ENCODE assay signal across 21 cellular contexts in genomic region chr2:130353291-130354134, GRCh38. TPM values are rescaled to one million over a fixed set of nuclear protein-coding genes. Genes with fewer than 3 reads are reported as not detected.
DNase-seq lines count a peak whose midpoint lies in the region; ATAC-seq and TF ChIP-seq lines count a peak whose summit lies in the region.
"Had no signal": no experiment of that assay in that cellular context is flagged by ENCODE, and none has a peak within 500 bp of the region (broad histone marks: within the 10 kb centered on the region; RNA-seq: fewer than 3 reads in every experiment).

No MANE protein-coding gene starts in this region.

- peaks cover 0 to 1% (median 0%) of the 10 kb centered on the region in 3 donors for H3K36me3 ChIP-seq in Peyer's patch

- H3K4me3 Mint-ChIP-seq in activated T-helper 17 cell treated with anti-CD3 and anti-CD28 coated beads, Interleukin-2, amount 50 U/mL, for 72 hours, result peak overlapping the region; percentile 74
- H3K4me3 Mint-ChIP-seq in natural killer cell, result peak overlapping the region; percentile 45
- H3K4me3 Mint-ChIP-seq: endodermal cell; stimulated activated naive CD8-positive, alpha-beta T cell treated with anti-CD3 and anti-CD28 coated beads, Interleukin-15, amount 100 ng/mL, for 72 hours had no signal

- ATAC-seq in activated T-helper 17 cell treated with anti-CD3 and anti-CD28 coated beads, Interleukin-2, amount 50 U/mL, for 72 hours (replicated peaks), result no peak
- no peak for ATAC-seq in natural killer cell
- ATAC-seq: CD8-positive, alpha-beta T cell; GM12878; psoas muscle; stimulated activated naive CD8-positive, alpha-beta T cell treated with anti-CD3 and anti-CD28 coated beads, Interleukin-15, amount 100 ng/mL, for 72 hours had no signal

- H3K4me1 Mint-ChIP-seq in activated T-helper 17 cell treated with anti-CD3 and anti-CD28 coated beads, Interleukin-2, amount 50 U/mL, for 72 hours, result peaks cover 7% of the 10 kb centered on the region
- H3K4me1 Mint-ChIP-seq in natural killer cell, result peaks cover 16 to 23% of the 10 kb centered on the region in 2 donors

- DNase-seq in DMS53 (lab: John Stamatoyannopoulos, UW) (peak; percentile 60), DMS53 treated with DMSO at 0.1 percent for 48 hours (lab: John Stamatoyannopoulos, UW; ENCODE audit: unreplicated experiment) (no peak), DMS 273 (lab: John Stamatoyannopoulos, UW; ENCODE audit: unreplicated experiment) (peak; percentile 39), natural killer cell (no peak), NCI-H510A (lab: John Stamatoyannopoulos, UW) (no peak), C1 segment of cervical spinal cord (lab: John Stamatoyannopoulos, UW) (no peak), Peyer's patch (no peak)
- DNase-seq: activated CD4-positive, alpha-beta T cell treated with anti-CD3 and anti-CD28 coated beads, Interleukin-2, amount 10 ng/mL, durations not matched to agents 24 days and 14 days; activated T-cell treated with anti-CD3 and anti-CD28 coated beads, Interleukin-2, amount 50 U/mL, for 48 hours; endodermal cell; psoas muscle; SIG-M5; stimulated activated naive CD8-positive, alpha-beta T cell treated with anti-CD3 and anti-CD28 coated beads, Interleukin-15, amount 100 ng/mL, for 72 hours; T1000 had no signal

- no peak overlapping the region for H3K27ac Mint-ChIP-seq in activated T-helper 17 cell treated with anti-CD3 and anti-CD28 coated beads, Interleukin-2, amount 50 U/mL, for 72 hours
- H3K27ac Mint-ChIP-seq in natural killer cell, result no peak overlapping the region
- H3K27ac Mint-ChIP-seq: endodermal cell had no signal

- TF ChIP-seq POLR2A in Peyer's patch (IDR thresholded peaks at IDR 0.05), result no peak

- TF ChIP-seq CTCF in natural killer cell (IDR thresholded peaks at IDR 0.05) (no peak), Peyer's patch (IDR thresholded peaks at IDR 0.05) (no peak)

- no peaks in the 10 kb centered on the region for H3K9me3 ChIP-seq in Peyer's patch
- H3K9me3 ChIP-seq: adrenal gland, psoas muscle had no signal

- peaks cover 0 to 19% (median 9%) of the 10 kb centered on the region in 4 donors for H3K4me1 ChIP-seq in Peyer's patch

- H3K9me3 Mint-ChIP-seq in activated T-helper 17 cell treated with anti-CD3 and anti-CD28 coated beads, Interleukin-2, amount 50 U/mL, for 72 hours, result no peaks in the 10 kb centered on the region
- H3K9me3 Mint-ChIP-seq in natural killer cell, result no peaks in the 10 kb centered on the region
- H3K9me3 Mint-ChIP-seq: activated CD4-positive, alpha-beta T cell treated with anti-CD3 and anti-CD28 coated beads, Interleukin-2, amount 10 ng/mL, durations not matched to agents 24 days and 14 days; CD8-positive, alpha-beta T cell; central memory CD8-positive, alpha-beta T cell; endodermal cell; IgD-negative memory B cell; stimulated activated naive CD8-positive, alpha-beta T cell treated with anti-CD3 and anti-CD28 coated beads, Interleukin-15, amount 100 ng/mL, for 72 hours had no signal

- H3K27me3 Mint-ChIP-seq in activated T-helper 17 cell treated with anti-CD3 and anti-CD28 coated beads, Interleukin-2, amount 50 U/mL, for 72 hours, result no peaks in the 10 kb centered on the region
- no peaks in the 10 kb centered on the region for H3K27me3 Mint-ChIP-seq in natural killer cell (ENCODE audit: low read depth in 2 of 2)
- H3K27me3 Mint-ChIP-seq: activated CD4-positive, alpha-beta T cell treated with anti-CD3 and anti-CD28 coated beads, Interleukin-2, amount 10 ng/mL, durations not matched to agents 24 days and 14 days; central memory CD8-positive, alpha-beta T cell; IgD-negative memory B cell had no signal

- H3K27ac ChIP-seq in Peyer's patch, result no peak overlapping the region
- H3K27ac ChIP-seq: 22Rv1, adrenal gland, psoas muscle had no signal

- H3K36me3 Mint-ChIP-seq in activated T-helper 17 cell treated with anti-CD3 and anti-CD28 coated beads, Interleukin-2, amount 50 U/mL, for 72 hours (ENCODE audit: low read depth), result peaks cover 12% of the 10 kb centered on the region
- no peaks in the 10 kb centered on the region for H3K36me3 Mint-ChIP-seq in natural killer cell
- H3K36me3 Mint-ChIP-seq: IgD-negative memory B cell had no signal

- H3K4me3 ChIP-seq in Peyer's patch, result no peak overlapping the region
- H3K4me3 ChIP-seq: adrenal gland, GM12878 had no signal

- no peaks in the 10 kb centered on the region for H3K27me3 ChIP-seq in Peyer's patch
- H3K27me3 ChIP-seq: adrenal gland had no signal

- intact Hi-C loops in natural killer cell (cut with micrococcal nuclease), result no loop called here

RNA-seq across cellular contexts. Expression of gene PTPN18, which starts 2.3 kb away (rescaled TPM):
- 10 to 100 TPM; 60.5 to 69.7 TPM for total RNA-seq in activated T-helper 17 cell treated with anti-CD3 and anti-CD28 coated beads, Interleukin-2, amount 50 U/mL, for 72 hours
- total RNA-seq in natural killer cell, result 100 to 1,000 TPM; 189 to 194 (median 192) TPM
- 100 to 1,000 TPM; 137 to 208 (median 169) TPM for total RNA-seq in Peyer's patch

RNA-seq across cellular contexts. Expression of gene IMP4, which starts 10.8 kb away (rescaled TPM):
- 100 to 1,000 TPM in 1 of 2 donors, 10 to 100 TPM in 1; 79.8 to 134 TPM for total RNA-seq in activated T-helper 17 cell treated with anti-CD3 and anti-CD28 coated beads, Interleukin-2, amount 50 U/mL, for 72 hours
- total RNA-seq in natural killer cell (10 to 100 TPM; 60.5 to 80.6 (median 72.9) TPM), Peyer's patch (10 to 100 TPM; 41.9 to 99.9 (median 62.8) TPM)

Comparison
In these comparisons a context has a peak if more than half of its experiments do, and no peak if none do; other contexts are left out.
1. DNase-seq: peak in DMS53 (single experiment) and DMS 273 (single experiment); none in DMS53 treated with DMSO at 0.1 percent for 48 hours (single experiment), natural killer cell (single experiment), NCI-H510A (single experiment), C1 segment of cervical spinal cord (0 of 14) and Peyer's patch (0 of 3).